1 cellular context compared by ENCODE assay signal in genomic region chr14:102316746-102317563, GRCh38.
A peak's percentile ranks its signal among the peaks of the same experiment; 100 is the strongest.
TF ChIP-seq lines count a peak whose summit lies in the region.

No MANE protein-coding gene starts in this region.

TF ChIP-seq in HepG2, 621 proteins besides CTCF, POLR2A, EP300 and RAD21 (continued from another document and continues in another):
- peak; percentile 74; the same call in 1 of the 2 replicates for TF ChIP-seq MIER3 (CRISPR knock-in tag; IDR thresholded peaks at IDR 0.05; ENCODE audit: borderline replicate concordance)
- peak; percentile 29; the same call in 1 of the 2 replicates for TF ChIP-seq ZNF143 (CRISPR knock-in tag; IDR thresholded peaks at IDR 0.05)
- TF ChIP-seq HIC2 (CRISPR knock-in tag; IDR thresholded peaks at IDR 0.05; ENCODE audit: low read depth): no peak
- TF ChIP-seq ZBTB46 (CRISPR knock-in tag; IDR thresholded peaks at IDR 0.05; ENCODE audit: borderline replicate concordance): 0 out of 2 replicates have a peak, but pooled peaks have one; percentile 22
- TF ChIP-seq ZNF207 (IDR thresholded peaks at IDR 0.05; ENCODE audit: borderline replicate concordance): no peak
- TF ChIP-seq ZNF550 (CRISPR knock-in tag; IDR thresholded peaks at IDR 0.05; ENCODE audit: borderline replicate concordance): no peak
- no peak for TF ChIP-seq RFX5 (IDR thresholded peaks at IDR 0.05; ENCODE audit: low read depth, low read length)
- no peak for TF ChIP-seq ZNF17 (CRISPR knock-in tag; IDR thresholded peaks at IDR 0.05)
- peak; percentile 43; the same call in 1 of the 2 replicates for TF ChIP-seq BCL6 (CRISPR knock-in tag; IDR thresholded peaks at IDR 0.05)
- TF ChIP-seq ZNF619 (CRISPR knock-in tag; IDR thresholded peaks at IDR 0.05): peak; percentile 38; the same call in 1 of the 2 replicates
- no peak for TF ChIP-seq CREB3 (CRISPR knock-in tag; IDR thresholded peaks at IDR 0.05)
- TF ChIP-seq ZNF430 (CRISPR knock-in tag; IDR thresholded peaks at IDR 0.05): peak; percentile 60; the same call in 1 of the 2 replicates
- TF ChIP-seq ZNF367 (CRISPR knock-in tag; IDR thresholded peaks at IDR 0.05; ENCODE audit: borderline replicate concordance): no peak
- TF ChIP-seq ZNF224 (CRISPR knock-in tag; IDR thresholded peaks at IDR 0.05): no peak; the same call in 1 of the 2 replicates
- TF ChIP-seq HOXD1 (CRISPR knock-in tag; IDR thresholded peaks at IDR 0.05): 0 out of 2 replicates have a peak, but pooled peaks have one; percentile 44
- TF ChIP-seq RBM22 (optimal IDR thresholded peaks at IDR 0.05; ENCODE audit: low read length): peak; percentile 89
- TF ChIP-seq ZHX1 (CRISPR knock-in tag; IDR thresholded peaks at IDR 0.05; ENCODE audit: low read depth): no peak
- TF ChIP-seq ZNF343 (CRISPR knock-in tag; IDR thresholded peaks at IDR 0.05): peak; percentile 98
- TF ChIP-seq SAP130 (CRISPR knock-in tag; IDR thresholded peaks at IDR 0.05; ENCODE audit: low read depth): peak; percentile 72
- TF ChIP-seq PAF1 (CRISPR knock-in tag; IDR thresholded peaks at IDR 0.05): no peak
- no peak for TF ChIP-seq CEBPZ (IDR thresholded peaks at IDR 0.05; ENCODE audit: low read length)
- no peak for TF ChIP-seq GPBP1L1 (CRISPR knock-in tag; IDR thresholded peaks at IDR 0.05)
- no peak; the same call in 1 of the 2 replicates for TF ChIP-seq ZNF253 (CRISPR knock-in tag; IDR thresholded peaks at IDR 0.05; ENCODE audit: borderline replicate concordance)
- peak; percentile 83; the same call in 1 of the 2 replicates for TF ChIP-seq ZNF788 (CRISPR knock-in tag; IDR thresholded peaks at IDR 0.05; ENCODE audit: borderline replicate concordance)
- TF ChIP-seq MAFK (conservative IDR thresholded peaks at IDR 0.05 in 1 of 2, IDR thresholded peaks at IDR 0.05 in 1 of 2; ENCODE audit: low read length in 2 of 2): no peak
- TF ChIP-seq ZSCAN21 (CRISPR knock-in tag; IDR thresholded peaks at IDR 0.05; ENCODE audit: borderline replicate concordance): 0 out of 2 replicates have a peak, but pooled peaks have one; percentile 29
- TF ChIP-seq ZNF121 (CRISPR knock-in tag; IDR thresholded peaks at IDR 0.05): no peak
- peak; percentile 75 for TF ChIP-seq THRA (CRISPR knock-in tag; IDR thresholded peaks at IDR 0.05; ENCODE audit: borderline replicate concordance)
- no peak for TF ChIP-seq SIX1 (CRISPR knock-in tag; IDR thresholded peaks at IDR 0.05; ENCODE audit: borderline replicate concordance)
- TF ChIP-seq E2F5 (CRISPR knock-in tag; conservative IDR thresholded peaks at IDR 0.05): no peak
- TF ChIP-seq ZBTB25 (CRISPR knock-in tag; IDR thresholded peaks at IDR 0.05): peak; percentile 68; the same call in 1 of the 2 replicates
- no peak for TF ChIP-seq ZNF597 (CRISPR knock-in tag; IDR thresholded peaks at IDR 0.05)
- TF ChIP-seq MLXIP (CRISPR knock-in tag; IDR thresholded peaks at IDR 0.05; ENCODE audit: borderline replicate concordance): no peak
- TF ChIP-seq ZNF274 (CRISPR knock-in tag; IDR thresholded peaks at IDR 0.05): 0 out of 2 replicates have a peak, but pooled peaks have one; percentile 23
- peak; percentile 36; the same call in 1 of the 2 replicates for TF ChIP-seq ZBTB26 (CRISPR knock-in tag; IDR thresholded peaks at IDR 0.05; ENCODE audit: borderline replicate concordance)
